Comparison of ENCODE assay signal across 18 cellular contexts in genomic region chr2:1546901-1547300, GRCh38.
A peak's percentile ranks its signal among the peaks of the same experiment; 100 is the strongest.
DNase-seq lines count a peak whose midpoint lies in the region; ATAC-seq and TF ChIP-seq lines count a peak whose summit lies in the region.
"Had no signal": no experiment of that assay in that cellular context is flagged by ENCODE, and none has a peak within 500 bp of the region (broad histone marks: within the 10 kb centered on the region; RNA-seq: fewer than 3 reads in every experiment).

No MANE protein-coding gene starts in this region.

- POLR2A ChIA-PET in Panc1 (lab: Charles Lee), result no interaction called here

- BruUV-seq in Panc1 (replicated peaks; lab: Mats Ljungman, UMichigan), result no TSS peak

- ATAC-seq in Panc1 (no peak), HG02852 (IDR thresholded peaks at IDR 0.05; ENCODE audit: unreplicated experiment) (no peak), HG03196 (IDR thresholded peaks at IDR 0.05; ENCODE audit: unreplicated experiment) (no peak), GM18873 (IDR thresholded peaks at IDR 0.05; ENCODE audit: low FRiP score, unreplicated experiment) (no peak)
- ATAC-seq: stimulated activated effector memory CD8-positive, alpha-beta T cell treated with anti-CD3 and anti-CD28 coated beads, Interleukin-12 subunit alpha, Interleukin-12 subunit beta, amount 100 ng/mL, for 72 hours had no signal

- TF ChIP-seq CTCF in AG09319 (IDR thresholded peaks at IDR 0.05; ENCODE audit: low read depth, low read length) (peak; percentile 21), GM12875 (IDR thresholded peaks at IDR 0.05; ENCODE audit: borderline replicate concordance, insufficient read depth, low read depth, low read length) (peak; percentile 34; the same call in 1 of the 2 replicates), Panc1 (IDR thresholded peaks at IDR 0.05) (peak; percentile 34), fibroblast of the aortic adventitia (IDR thresholded peaks at IDR 0.05; ENCODE audit: insufficient read depth, low read length) (peak; percentile 24)

- peak overlapping the region; percentile 54 for H3K27ac ChIP-seq in Panc1 (ENCODE audit: low read length)
- H3K27ac ChIP-seq: KMS-11, PC-9 had no signal

- no peaks in the 10 kb centered on the region for H3K27me3 ChIP-seq in Panc1 (ENCODE audit: control insufficient read depth, insufficient read depth, low read length)

- in situ Hi-C loops in Panc1 (cut with HindIII; ENCODE audit: low pct_unique_long_range_greater_than_20kb, low sequenced_read_pairs), result no loop called here

- intact Hi-C loops in Panc1 (cut with micrococcal nuclease; ENCODE audit: unreplicated experiment), result loop anchor here (5.0 kb wide), 1 partner anchor 1020 kb away; no protein-coding TSS in a partner anchor

- H3K36me3 ChIP-seq in Panc1 (ENCODE audit: control insufficient read depth, insufficient read depth, low read length), result no peaks in the 10 kb centered on the region

- CTCF ChIA-PET in Panc1 (lab: Charles Lee), result no interaction called here

- DNase-seq in AG09319 (ENCODE audit: extremely low read depth, low read depth) (no peak), Panc1 (ENCODE audit: low read depth, low spot score) (no peak), fibroblast of the aortic adventitia (ENCODE audit: low read depth) (no peak), medulla oblongata (ENCODE audit: extremely low spot score) (no peak)
- DNase-seq: activated naive CD8-positive, alpha-beta T cell treated with anti-CD3 and anti-CD28 coated beads, Interleukin-2, amount 10 ng/mL, durations not matched to agents 7 days and 5 days; C1 segment of cervical spinal cord; DMS53; HCEC 1CT; midbrain; NCI-H2029; NCI-H510A treated with DMSO at 0.1 percent for 48 hours; PC-9 had no signal

- H3K4me1 ChIP-seq in Panc1 (ENCODE audit: control insufficient read depth, insufficient read depth, low read length), result peaks cover 17% of the 10 kb centered on the region

- no peaks in the 10 kb centered on the region for H3K9me3 ChIP-seq in Panc1 (ENCODE audit: control insufficient read depth, insufficient read depth, low read depth, low read length)

- no peak overlapping the region for H3K4me3 ChIP-seq in GM12875 (ENCODE audit: low read depth, low read length)
- no peak overlapping the region for H3K4me3 ChIP-seq in Panc1 (ENCODE audit: low read depth in 2 of 2, low read length in 2 of 2)
- H3K4me3 ChIP-seq in fibroblast of the aortic adventitia (ENCODE audit: low read depth, low read length), result no peak overlapping the region
- H3K4me3 ChIP-seq: PC-9 had no signal
